17 cellular contexts compared by ENCODE assay signal in the genomic region with DNA sequence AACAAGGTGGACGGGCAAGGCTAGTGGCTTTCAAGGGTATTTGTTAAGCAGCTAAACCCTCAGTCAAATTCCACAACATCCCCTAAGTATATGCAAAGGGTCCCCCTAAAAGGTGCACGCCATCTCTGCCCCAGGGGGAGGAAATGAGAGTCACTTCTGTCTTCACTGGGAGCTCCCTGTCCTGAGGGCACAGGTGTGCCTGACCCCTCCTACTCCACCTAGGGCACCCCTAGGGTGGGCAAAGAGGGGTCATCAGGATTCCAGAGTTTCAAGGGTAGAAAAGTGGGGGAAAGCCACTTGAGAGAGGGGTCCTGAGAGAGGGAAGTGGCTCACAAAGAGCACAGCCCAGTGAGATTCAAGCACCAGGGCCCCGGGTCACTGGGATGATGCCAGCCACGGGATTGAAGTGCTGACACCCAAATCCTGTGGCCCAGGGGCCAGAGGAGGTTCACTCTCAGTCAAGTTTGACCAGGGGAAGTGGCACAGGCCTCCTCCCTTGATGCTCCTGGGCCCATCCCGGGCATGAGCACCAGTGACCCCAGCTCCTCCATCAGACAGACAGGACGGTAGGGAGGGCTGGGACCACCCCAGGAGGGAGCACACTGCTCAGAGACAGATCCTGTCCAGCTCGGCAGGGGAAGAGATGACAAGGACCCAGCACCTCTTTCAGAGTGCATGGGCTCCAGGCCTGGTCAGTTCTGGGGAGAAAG.
A peak's percentile ranks its signal among the peaks of the same experiment; 100 is the strongest.
DNase-seq lines count a peak whose midpoint lies in the region; ATAC-seq and TF ChIP-seq lines count a peak whose summit lies in the region.
"Had no signal": no experiment of that assay in that cellular context is flagged by ENCODE, and none has a peak within 500 bp of the region (broad histone marks: within the 10 kb centered on the region; RNA-seq: fewer than 3 reads in every experiment).

No MANE protein-coding gene starts in this region.

- H3K79me2 ChIP-seq in H9 (ENCODE audit: insufficient read depth, low read length) (no peaks in the 10 kb centered on the region), osteoblast (ENCODE audit: insufficient read depth, low read length) (no peaks in the 10 kb centered on the region)

- H3K27ac Mint-ChIP-seq in H9 (peak overlapping the region in 2 of 3 experiments; percentile 10 to 31; a peak in 1 of 7 replicates), chondrocyte (ENCODE audit: unreplicated experiment) (no peak overlapping the region)
- H3K27ac Mint-ChIP-seq: CD4-positive, alpha-beta T cell; GM23338; IgD-negative memory B cell had no signal

- H2BK120ac ChIP-seq in H9 (ENCODE audit: low read depth, low read length, poor library complexity, severe bottlenecking) = no peak overlapping the region

- no peak overlapping the region for H4K91ac ChIP-seq in H9 (ENCODE audit: insufficient read length, low read depth, low read length)

- no peak overlapping the region for H2AFZ ChIP-seq in H9 (ENCODE audit: low read length)
- no peak overlapping the region for H2AFZ ChIP-seq in osteoblast (ENCODE audit: low read length)
- H2AFZ ChIP-seq: GM23338 had no signal

- H2BK20ac ChIP-seq in H9 (ENCODE audit: low read depth, low read length, poor library complexity, severe bottlenecking) = no peak overlapping the region

- no peaks in the 10 kb centered on the region for H4K20me1 ChIP-seq in H9 (ENCODE audit: control insufficient read depth, insufficient read depth, insufficient read length)
- H4K20me1 ChIP-seq in osteoblast (ENCODE audit: insufficient read depth, low read length) = no peaks in the 10 kb centered on the region

- no peak overlapping the region for H3K18ac ChIP-seq in H9 (ENCODE audit: insufficient read length, low read depth, low read length)

- no peak overlapping the region for H3K4me3 ChIP-seq in osteoblast (ENCODE audit: insufficient read depth, low read length)
- H3K4me3 ChIP-seq: GM23338 had no signal

- no peaks in the 10 kb centered on the region; the same call in 1 of the 2 replicates for H3K27me3 Mint-ChIP-seq in H9 (ENCODE audit: low read depth)
- no peaks in the 10 kb centered on the region for H3K27me3 Mint-ChIP-seq in chondrocyte (ENCODE audit: low read depth)
- H3K27me3 Mint-ChIP-seq: CD4-positive, alpha-beta T cell had no signal

- H3K36me3 ChIP-seq in osteoblast (ENCODE audit: insufficient read depth, low read length) = no peaks in the 10 kb centered on the region

- H3K27me3 ChIP-seq in H9 (ENCODE audit: insufficient read depth, low read length) (no peaks in the 10 kb centered on the region), osteoblast (ENCODE audit: insufficient read depth, low read length) (peaks cover 2% of the 10 kb centered on the region)

- H3K9me3 ChIP-seq in H9 (ENCODE audit: control insufficient read depth, low read depth, low read length) = no peaks in the 10 kb centered on the region
- no peaks in the 10 kb centered on the region for H3K9me3 ChIP-seq in osteoblast (ENCODE audit: low read depth, low read length)
- H3K9me3 ChIP-seq: Caco-2 had no signal

- DNase-seq in H9 (no peak), chondrocyte (ENCODE audit: low spot score) (peak; percentile 49), osteoblast (ENCODE audit: insufficient read length, low spot score, missing footprints) (peak; percentile 66), iPS-NIHi11 (ENCODE audit: low spot score) (no peak)
- DNase-seq: AML-193; Caco-2; CD4-positive, alpha-beta T cell; DMS153; DMS79; GDM1 had no signal

- H3K4me1 Mint-ChIP-seq in H9 (peaks cover 4 to 8% of the 10 kb centered on the region in 2 experiments), chondrocyte (ENCODE audit: low read depth) (no peaks in the 10 kb centered on the region)
- H3K4me1 Mint-ChIP-seq: IgD-negative memory B cell had no signal

- no peak overlapping the region for H3K23ac ChIP-seq in H9 (ENCODE audit: insufficient read length, low read depth, low read length)

- H3K79me1 ChIP-seq in H9 (ENCODE audit: insufficient read depth, low read depth, low read length, poor library complexity, severe bottlenecking) = no peaks in the 10 kb centered on the region

- no peak overlapping the region for H2AK5ac ChIP-seq in H9 (ENCODE audit: insufficient read length, low read length)

- H3K36me3 Mint-ChIP-seq in H9 (ENCODE audit: insufficient read depth in 1 of 3, low read depth in 3 of 3) = no peaks in the 10 kb centered on the region; a peak in 1 of 7 replicates
- no peaks in the 10 kb centered on the region for H3K36me3 Mint-ChIP-seq in chondrocyte (ENCODE audit: low read depth)
- H3K36me3 Mint-ChIP-seq: IgD-negative memory B cell had no signal

- H3K4ac ChIP-seq in H9 (ENCODE audit: low read depth, low read length) = no peak overlapping the region

- no peaks in the 10 kb centered on the region for H3K4me1 ChIP-seq in H9 (ENCODE audit: insufficient read depth, low read length)
- H3K4me1 ChIP-seq in osteoblast (ENCODE audit: insufficient read depth, low read length) = no peaks in the 10 kb centered on the region
- H3K4me1 ChIP-seq: Caco-2 had no signal

- WGBS in H9 (ENCODE audit: extremely low coverage, insufficient read length, low lambda C conversion rate) = no CpG with 5 or more reads among the region's 7 CpGs

- no peak overlapping the region for H3K14ac ChIP-seq in H9 (ENCODE audit: insufficient read depth, low read length)

- no peak overlapping the region for H2BK15ac ChIP-seq in H9 (ENCODE audit: low read depth, low read length)

- H3K9me3 Mint-ChIP-seq in H9 (no peaks in the 10 kb centered on the region), chondrocyte (ENCODE audit: low read depth) (no peaks in the 10 kb centered on the region)
- H3K9me3 Mint-ChIP-seq: CD4-positive, alpha-beta T cell; GM23338; IgD-negative memory B cell had no signal

- H3K23me2 ChIP-seq in H9 (ENCODE audit: insufficient read length, low read depth, low read length, poor library complexity, severe bottlenecking) = no peaks in the 10 kb centered on the region

- H3K56ac ChIP-seq in H9 (ENCODE audit: insufficient read length, low read depth, low read length) = no peak overlapping the region

- H3K4me2 ChIP-seq in H9 (ENCODE audit: insufficient read depth, insufficient read length, low read length) (no peak overlapping the region), osteoblast (ENCODE audit: insufficient read depth, low read length) (no peak overlapping the region)
- H3K4me2 ChIP-seq: GM23338 had no signal

- H4K8ac ChIP-seq in H9 (replicated peaks; ENCODE audit: insufficient read length, low read depth, low read length) = no peak overlapping the region

- TF ChIP-seq CTCF in H9 (conservative IDR thresholded peaks at IDR 0.05) = no peak
- TF ChIP-seq CTCF in chondrocyte (IDR thresholded peaks at IDR 0.05) = no peak
- TF ChIP-seq CTCF in osteoblast (IDR thresholded peaks at IDR 0.05; ENCODE audit: extremely low read depth, low read depth, low read length) = no peak

- H3K27ac ChIP-seq in H9 (ENCODE audit: insufficient read length, low read depth, low read length) (no peak overlapping the region), osteoblast (ENCODE audit: low read depth, low read length) (no peak overlapping the region)
- H3K27ac ChIP-seq: C4-2B had no signal

- no peak overlapping the region for H3T11ph ChIP-seq in H9 (ENCODE audit: low read length)

- H3K4me3 Mint-ChIP-seq in H9 (no peak overlapping the region), chondrocyte (ENCODE audit: unreplicated experiment) (no peak overlapping the region)
- H3K4me3 Mint-ChIP-seq: CD4-positive, alpha-beta T cell; GM23338; IgD-negative memory B cell had no signal

- no peak overlapping the region for H2BK5ac ChIP-seq in H9 (ENCODE audit: insufficient read length, low read length)

- no peak overlapping the region for H3K9ac ChIP-seq in H9 (ENCODE audit: extremely low read depth, insufficient read length, low read length)

- no peak for ATAC-seq in HG03439 (IDR thresholded peaks at IDR 0.05; ENCODE audit: unreplicated experiment)
- no peak for ATAC-seq in GM21423 (IDR thresholded peaks at IDR 0.05; ENCODE audit: unreplicated experiment)
- ATAC-seq: GM23338, HCT116, HepG2 had no signal

- no peak overlapping the region for H4K5ac ChIP-seq in H9 (ENCODE audit: insufficient read length, low read depth, low read length)

- no peak overlapping the region for H2BK12ac ChIP-seq in H9 (ENCODE audit: insufficient read length, low read depth, low read length)

Comparison
In these comparisons a context has a peak if more than half of its experiments do, and no peak if none do; other contexts are left out.
1. DNase-seq: peak in chondrocyte (single experiment) and osteoblast (single experiment); none in H9 (single experiment) and iPS-NIHi11 (single experiment).